1 cellular context compared by ENCODE assay signal in genomic region chr2:121348128-121348740, GRCh38.
TF ChIP-seq lines count a peak whose summit lies in the region.

No MANE protein-coding gene starts in this region.

TF ChIP-seq in IMR-90, 13 proteins besides CTCF, POLR2A, EP300 and RAD21 (continued from another document):
- TF ChIP-seq MXI1 (IDR thresholded peaks at IDR 0.05; ENCODE audit: borderline replicate concordance, low read depth, low read length) (no peak), SMC3 (IDR thresholded peaks at IDR 0.05; ENCODE audit: low read depth, low read length) (no peak), USF2 (IDR thresholded peaks at IDR 0.05; ENCODE audit: low read depth, low read length) (no peak), CEBPB (IDR thresholded peaks at IDR 0.05; ENCODE audit: low read depth, low read length) (no peak)
